In genomic region chr13:41648314-41648935, GRCh38 we compare ENCODE assay signal across 11 cellular contexts.
DNase-seq lines count a peak whose midpoint lies in the region; ATAC-seq, FAIRE-seq and TF ChIP-seq lines count a peak whose summit lies in the region.
"Had no signal": no experiment of that assay in that cellular context is flagged by ENCODE, and none has a peak within 500 bp of the region (broad histone marks: within the 10 kb centered on the region; RNA-seq: fewer than 3 reads in every experiment).

No MANE protein-coding gene starts in this region.

- BruUV-seq in Calu3 (replicated peaks; lab: Mats Ljungman, UMichigan) (no TSS peak), endothelial cell of umbilical vein (replicated peaks; lab: Mats Ljungman, UMichigan) (TSS peak; percentile 13)

- DNase-seq in Calu3: no peak
- DNase-seq in NCI-H69 (lab: John Stamatoyannopoulos, UW): peak; percentile 58
- peak; percentile 91 for DNase-seq in endothelial cell of umbilical vein (ENCODE audit: low read depth, low spot score)
- DNase-seq in trophoblast cell: peak in 1 of 2 donors; percentile 61
- DNase-seq in NCI-H1105 (lab: John Stamatoyannopoulos, UW): no peak
- no peak for DNase-seq in NCI-H1105 treated with DMSO at 0.1 percent for 48 hours (lab: John Stamatoyannopoulos, UW)
- no peak for DNase-seq in activated effector memory CD4-positive, alpha-beta T cell treated with Interleukin-2 at 50 U/mL for 16 hours
- DNase-seq: activated naive CD8-positive, alpha-beta T cell treated with anti-CD3 and anti-CD28 coated beads for 36 hours; ovary had no signal

- H3K4me2 ChIP-seq in endothelial cell of umbilical vein (ENCODE audit: insufficient read depth, low read length) (peak overlapping the region; percentile 77), trophoblast cell (ENCODE audit: low read length) (no peak overlapping the region)

- H4K20me1 ChIP-seq in endothelial cell of umbilical vein (replicated peaks; ENCODE audit: control insufficient read depth, extremely low read depth, insufficient read depth, low read length): no peaks in the 10 kb centered on the region

- H3K27ac ChIP-seq in endothelial cell of umbilical vein (ENCODE audit: insufficient read depth, low read depth, low read length) (peak overlapping the region; percentile 99), trophoblast cell (ENCODE audit: low read depth, low read length) (peak overlapping the region; percentile 65)
- H3K27ac ChIP-seq: ovary had no signal

- WGBS in trophoblast cell (ENCODE audit: extremely low coverage, insufficient coverage, insufficient read length): no CpG with 5 or more reads among the region's 5 CpGs

- no peak overlapping the region for H2AK5ac ChIP-seq in trophoblast cell (ENCODE audit: low read length)

- H3K79me2 ChIP-seq in endothelial cell of umbilical vein (ENCODE audit: control insufficient read depth, insufficient read depth, low read length) (no peaks in the 10 kb centered on the region), trophoblast cell (ENCODE audit: control insufficient read depth, insufficient read depth, low read length, poor library complexity) (no peaks in the 10 kb centered on the region)

- peak overlapping the region; percentile 41 for H2BK120ac ChIP-seq in trophoblast cell (ENCODE audit: insufficient read depth, low read length, poor library complexity)

- H3K4me3 Mint-ChIP-seq in Calu3 (ENCODE audit: low read depth, unreplicated experiment): no peak overlapping the region
- H3K4me3 Mint-ChIP-seq: activated naive CD8-positive, alpha-beta T cell treated with anti-CD3 and anti-CD28 coated beads for 36 hours had no signal

- dilution Hi-C loops in endothelial cell of umbilical vein (cut with MboI; ENCODE audit: extremely low pct_ligation_motif_present, low sequenced_read_pairs): no loop called here

- POLR2A ChIA-PET in endothelial cell of umbilical vein (lab: Charles Lee): interaction anchor here (1.3 to 4.4 kb wide), 2 partner anchors 34 to 188 kb away, joined by 4 to 29 read pairs; no protein-coding TSS in a partner anchor

- ATAC-seq in HG02623 (IDR thresholded peaks at IDR 0.05; ENCODE audit: unreplicated experiment): no peak
- ATAC-seq: activated CD4-positive, CD25-positive, alpha-beta regulatory T cell treated with anti-CD3 and anti-CD28 coated beads, Interleukin-2, amount 50 U/mL, for 24 hours had no signal

- H2BK5ac ChIP-seq in trophoblast cell (ENCODE audit: low read depth, low read length, poor library complexity): peak overlapping the region; percentile 26

- H3K4me1 ChIP-seq in endothelial cell of umbilical vein (ENCODE audit: control insufficient read depth, extremely low read depth, insufficient read depth, low read length) (peaks cover 67% of the 10 kb centered on the region), trophoblast cell (ENCODE audit: control insufficient read depth in 1 of 2, insufficient read depth in 2 of 2, low read length in 2 of 2) (peaks cover 5 to 14% of the 10 kb centered on the region in 2 experiments)

- H2AFZ ChIP-seq in endothelial cell of umbilical vein (ENCODE audit: low read depth, low read length) (no peak overlapping the region), trophoblast cell (ENCODE audit: insufficient read depth, low read length, poor library complexity) (no peak overlapping the region)

- TF ChIP-seq CTCF in Calu3 (IDR thresholded peaks at IDR 0.05; ENCODE audit: unreplicated experiment) (no peak), endothelial cell of umbilical vein (IDR thresholded peaks at IDR 0.05; ENCODE audit: extremely low read depth in 1 of 2, insufficient read depth in 1 of 2, low read depth in 1 of 2, low read length in 2 of 2) (no peak)

- no peak overlapping the region for H3K4ac ChIP-seq in trophoblast cell (ENCODE audit: low read depth, low read length)

- intact Hi-C loops in Calu3 (cut with micrococcal nuclease; ENCODE audit: unreplicated experiment) (loop anchor here (5.0 kb wide), 2 partner anchors 51 to 191 kb away; partner anchors contain the start of gene RGCC), endothelial cell of umbilical vein (cut with micrococcal nuclease) (loop anchor here (1.0 to 10.0 kb wide), 9 partner anchors 34 to 586 kb away; partner anchors contain the start of genes KBTBD7, NAA16 and WBP4)

- H3K79me1 ChIP-seq in trophoblast cell (ENCODE audit: low read length): peaks cover 23% of the 10 kb centered on the region

- H3K18ac ChIP-seq in trophoblast cell (ENCODE audit: low read length): no peak overlapping the region

- H4K8ac ChIP-seq in trophoblast cell (ENCODE audit: low read depth, low read length): peak overlapping the region; percentile 43

- FAIRE-seq in endothelial cell of umbilical vein (lab: Jason Lieb, UNC): peak; percentile 50

- no peak overlapping the region for H3K4me3 ChIP-seq in endothelial cell of umbilical vein (replicated peaks in 1 of 3; ENCODE audit: insufficient read depth in 1 of 3, low read depth in 1 of 3, low read length in 3 of 3)
- H3K4me3 ChIP-seq in trophoblast cell (ENCODE audit: low read depth, low read length): no peak overlapping the region
- H3K4me3 ChIP-seq: ovary had no signal

- no peaks in the 10 kb centered on the region for H3K27me3 ChIP-seq in endothelial cell of umbilical vein (ENCODE audit: control insufficient read depth in 2 of 2, insufficient read depth in 2 of 2, low read length in 2 of 2)
- no peaks in the 10 kb centered on the region for H3K27me3 ChIP-seq in trophoblast cell (ENCODE audit: insufficient read depth, low read length)
- H3K27me3 ChIP-seq: ovary had no signal

- no peaks in the 10 kb centered on the region for H3K9me3 Mint-ChIP-seq in Calu3 (ENCODE audit: low read depth, unreplicated experiment)
- H3K9me3 Mint-ChIP-seq: activated naive CD8-positive, alpha-beta T cell treated with anti-CD3 and anti-CD28 coated beads for 36 hours had no signal

- peak overlapping the region; percentile 97 for H2BK12ac ChIP-seq in trophoblast cell (ENCODE audit: low read length)

- peaks cover 7% of the 10 kb centered on the region for H3K36me3 Mint-ChIP-seq in Calu3 (ENCODE audit: insufficient read depth, unreplicated experiment)

- TF ChIP-seq POLR2A in endothelial cell of umbilical vein (IDR thresholded peaks at IDR 0.05; ENCODE audit: low read depth, low read length): no peak

- H3K23ac ChIP-seq in trophoblast cell (ENCODE audit: low read length): no peak overlapping the region

- H3K9ac ChIP-seq in endothelial cell of umbilical vein (replicated peaks; ENCODE audit: extremely low read depth, insufficient read depth, low read length) (peak overlapping the region; percentile 84), trophoblast cell (ENCODE audit: low read length) (no peak overlapping the region)

- no peaks in the 10 kb centered on the region for H3K27me3 Mint-ChIP-seq in Calu3 (ENCODE audit: unreplicated experiment)
- H3K27me3 Mint-ChIP-seq: activated naive CD8-positive, alpha-beta T cell treated with anti-CD3 and anti-CD28 coated beads for 36 hours had no signal

- no peak overlapping the region for H4K12ac ChIP-seq in trophoblast cell (ENCODE audit: low read depth, low read length)

- peaks cover 8% of the 10 kb centered on the region for H3K4me1 Mint-ChIP-seq in Calu3 (ENCODE audit: low read depth, unreplicated experiment)

- CTCF ChIA-PET in Calu3 (lab: Charles Lee): interaction anchor here (1.0 to 1.1 kb wide), 2 partner anchors 291 to 458 kb away, joined by 3 read pairs; no protein-coding TSS in a partner anchor
- CTCF ChIA-PET in endothelial cell of umbilical vein (lab: Charles Lee): interaction anchor here (0.6 to 3.7 kb wide), 10 partner anchors 14 to 463 kb away, joined by 3 to 22 read pairs (median 3); no protein-coding TSS in a partner anchor

- H4K91ac ChIP-seq in trophoblast cell (ENCODE audit: low read depth, low read length): peak overlapping the region; percentile 74

- H3K9me3 ChIP-seq in endothelial cell of umbilical vein (replicated peaks; ENCODE audit: control insufficient read depth, insufficient read depth, low read length): no peaks in the 10 kb centered on the region
- no peaks in the 10 kb centered on the region for H3K9me3 ChIP-seq in trophoblast cell (ENCODE audit: insufficient read depth, low read depth, low read length)
- H3K9me3 ChIP-seq: ovary had no signal

- no peaks in the 10 kb centered on the region for H3K36me3 ChIP-seq in endothelial cell of umbilical vein (ENCODE audit: control insufficient read depth in 2 of 2, extremely low read depth in 1 of 2, insufficient read depth in 2 of 2, low read length in 2 of 2)
- no peaks in the 10 kb centered on the region for H3K36me3 ChIP-seq in trophoblast cell (ENCODE audit: control insufficient read depth in 1 of 2, insufficient read depth in 2 of 2, low read length in 2 of 2)
- H3K36me3 ChIP-seq: ovary had no signal

- peak overlapping the region; percentile 14 for H3K14ac ChIP-seq in trophoblast cell (ENCODE audit: low read length)

- H3K27ac Mint-ChIP-seq in Calu3 (ENCODE audit: unreplicated experiment): peak overlapping the region; percentile 83
- H3K27ac Mint-ChIP-seq: activated naive CD8-positive, alpha-beta T cell treated with anti-CD3 and anti-CD28 coated beads for 36 hours had no signal

- H3K9me1 ChIP-seq in endothelial cell of umbilical vein (replicated peaks; ENCODE audit: control insufficient read depth, extremely low read depth, insufficient read depth, low read length): no peaks in the 10 kb centered on the region

TF ChIP-seq in endothelial cell of umbilical vein, 7 proteins besides CTCF, POLR2A, EP300 and RAD21:
- TF ChIP-seq MAX (IDR thresholded peaks at IDR 0.05; ENCODE audit: insufficient read depth, insufficient read length): no peak
- peak; percentile 18 for TF ChIP-seq GATA2 (IDR thresholded peaks at IDR 0.05; ENCODE audit: insufficient read depth, insufficient read length, low read depth, low read length)
- peak; percentile 89 for TF ChIP-seq JUN (IDR thresholded peaks at IDR 0.05; ENCODE audit: borderline replicate concordance, insufficient read depth, insufficient read length, low read depth)
- no peak for TF ChIP-seq POLR2AphosphoS5 (IDR thresholded peaks at IDR 0.05; ENCODE audit: insufficient read depth, low read depth, low read length)
- peak; percentile 63 for TF ChIP-seq FOS (IDR thresholded peaks at IDR 0.05; ENCODE audit: borderline replicate concordance, insufficient read depth, low read length)

Comparison
In these comparisons a context has a peak if more than half of its experiments do, and no peak if none do; other contexts are left out.
1. DNase-seq: peak in NCI-H69 (single experiment) and endothelial cell of umbilical vein (single experiment); none in Calu3 (single experiment), NCI-H1105 (single experiment), NCI-H1105 treated with DMSO at 0.1 percent for 48 hours (single experiment) and activated effector memory CD4-positive, alpha-beta T cell treated with Interleukin-2 at 50 U/mL for 16 hours (single experiment).